ENCODE assay signal across 9 cellular contexts in genomic region chr3:16496408-16497222, GRCh38. TPM values are rescaled to one million over a fixed set of nuclear protein-coding genes. Genes with fewer than 3 reads are reported as not detected.
A peak's percentile ranks its signal among the peaks of the same experiment; 100 is the strongest.
DNase-seq lines count a peak whose midpoint lies in the region; ATAC-seq, FAIRE-seq and TF ChIP-seq lines count a peak whose summit lies in the region.
"Had no signal": no experiment of that assay in that cellular context is flagged by ENCODE, and none has a peak within 500 bp of the region (broad histone marks: within the 10 kb centered on the region; RNA-seq: fewer than 3 reads in every experiment).

No MANE protein-coding gene starts in this region.

- H3K4me1 ChIP-seq in astrocyte (ENCODE audit: insufficient read depth, low read length): peaks cover 7% of the 10 kb centered on the region

- no peaks in the 10 kb centered on the region for H3K27me3 ChIP-seq in astrocyte (ENCODE audit: insufficient read depth, low read length)

- H3K27me3 Mint-ChIP-seq in astrocyte (ENCODE audit: low read depth, unreplicated experiment): no peaks in the 10 kb centered on the region
- H3K27me3 Mint-ChIP-seq in WTC11 (ENCODE audit: low read depth): peaks cover 26% of the 10 kb centered on the region

- CTCF ChIA-PET in WTC11 (lab: Charles Lee): no interaction called here

- H3K79me2 ChIP-seq in astrocyte (ENCODE audit: insufficient read depth, low read length): peaks cover 79% of the 10 kb centered on the region

- POLR2A ChIA-PET in WTC11 (lab: Charles Lee): interaction anchor here (0.6 to 1.1 kb wide), 2 partner anchors 20 to 138 kb away, joined by 3 to 5 read pairs; no protein-coding TSS in a partner anchor

- H3K4me3 Mint-ChIP-seq in astrocyte (ENCODE audit: unreplicated experiment): no peak overlapping the region
- no peak overlapping the region for H3K4me3 Mint-ChIP-seq in WTC11

- no peak overlapping the region for H2AFZ ChIP-seq in astrocyte (ENCODE audit: low read depth, low read length)

- ATAC-seq in GM19372 (IDR thresholded peaks at IDR 0.05; ENCODE audit: low read depth, unreplicated experiment): peak; percentile 49
- ATAC-seq in HG03175 (IDR thresholded peaks at IDR 0.05; ENCODE audit: unreplicated experiment): peak; percentile 69
- no peak for ATAC-seq in WTC11

- TF ChIP-seq CTCF in astrocyte (IDR thresholded peaks at IDR 0.05; ENCODE audit: insufficient read depth, low read depth, low read length) (no peak), WTC11 (IDR thresholded peaks at IDR 0.05) (no peak)

- H3K4me1 Mint-ChIP-seq in astrocyte (ENCODE audit: low read depth, unreplicated experiment): peaks cover 25% of the 10 kb centered on the region
- peaks cover 31% of the 10 kb centered on the region for H3K4me1 Mint-ChIP-seq in WTC11

- peaks cover 79% of the 10 kb centered on the region for H4K20me1 ChIP-seq in astrocyte (ENCODE audit: insufficient read depth, low read length)

- H3K36me3 ChIP-seq in astrocyte (ENCODE audit: insufficient read depth, low read length): peaks cover 3% of the 10 kb centered on the region

- H3K36me3 Mint-ChIP-seq in astrocyte (ENCODE audit: low read depth, unreplicated experiment): peaks cover 27% of the 10 kb centered on the region
- H3K36me3 Mint-ChIP-seq in WTC11: 0 out of 2 replicates have a peak, but pooled peaks cover 2% of the 10 kb centered on the region

- H3K4me3 ChIP-seq in astrocyte (ENCODE audit: insufficient read depth, low read depth, low read length): no peak overlapping the region

- no peak overlapping the region for H3K27ac Mint-ChIP-seq in astrocyte (ENCODE audit: unreplicated experiment)
- no peak overlapping the region for H3K27ac Mint-ChIP-seq in WTC11

- H3K4me2 ChIP-seq in astrocyte (ENCODE audit: low read length): no peak overlapping the region

- H3K27ac ChIP-seq in astrocyte (ENCODE audit: low read depth, low read length): no peak overlapping the region

- FAIRE-seq in astrocyte (lab: Jason Lieb, UNC): peak; percentile 65

- H3K9me3 ChIP-seq in astrocyte (ENCODE audit: insufficient read depth, low read depth, low read length): no peaks in the 10 kb centered on the region

- no peak overlapping the region for H3K9ac ChIP-seq in astrocyte (ENCODE audit: low read length)

- H3K9me3 Mint-ChIP-seq in astrocyte (ENCODE audit: unreplicated experiment) (peaks cover 2% of the 10 kb centered on the region), WTC11 (peaks cover 13% of the 10 kb centered on the region)

- DNase-seq in ELR (ENCODE audit: low read depth): peak; percentile 84
- no peak for DNase-seq in astrocyte (ENCODE audit: low read depth)
- DNase-seq in NOMO-1 treated with dmso at 0.1 percent for 144 hours (lab: John Stamatoyannopoulos, UW; ENCODE audit: unreplicated experiment): no peak
- no peak for DNase-seq in WTC11 (ENCODE audit: low spot score)
- no peak for DNase-seq in NCI-H345 treated with DMSO at 0.1 percent for 48 hours (lab: John Stamatoyannopoulos, UW; ENCODE audit: unreplicated experiment)
- no peak for DNase-seq in DMS53 (lab: John Stamatoyannopoulos, UW)
- DNase-seq: islet precursor cell had no signal

TF ChIP-seq in WTC11, 78 proteins besides CTCF, POLR2A, EP300 and RAD21 (continues in another document):
- TF ChIP-seq FOXP1 (CRISPR knock-in tag; IDR thresholded peaks at IDR 0.05; ENCODE audit: borderline replicate concordance) (no peak), AR (CRISPR knock-in tag; IDR thresholded peaks at IDR 0.05) (no peak), SMAD3 (CRISPR knock-in tag; IDR thresholded peaks at IDR 0.05; ENCODE audit: borderline replicate concordance) (no peak), TEAD1 (CRISPR knock-in tag; IDR thresholded peaks at IDR 0.05) (no peak), ZNF512 (CRISPR knock-in tag; IDR thresholded peaks at IDR 0.05; ENCODE audit: borderline replicate concordance) (no peak), ZNF416 (CRISPR knock-in tag; IDR thresholded peaks at IDR 0.05) (no peak), ZNF138 (CRISPR knock-in tag; conservative IDR thresholded peaks at IDR 0.05) (no peak), MXD4 (CRISPR knock-in tag; IDR thresholded peaks at IDR 0.05; ENCODE audit: borderline replicate concordance) (no peak), ZNF396 (CRISPR knock-in tag; IDR thresholded peaks at IDR 0.05; ENCODE audit: borderline replicate concordance) (no peak), ZNF532 (CRISPR knock-in tag; IDR thresholded peaks at IDR 0.05; ENCODE audit: borderline replicate concordance) (no peak), HMGA2 (CRISPR knock-in tag; IDR thresholded peaks at IDR 0.05) (no peak), NFE2L1 (CRISPR knock-in tag; IDR thresholded peaks at IDR 0.05) (no peak), GRHL2 (CRISPR knock-in tag; IDR thresholded peaks at IDR 0.05; ENCODE audit: insufficient replicate concordance, severe bottlenecking) (no peak), EMX1 (CRISPR knock-in tag; IDR thresholded peaks at IDR 0.05) (no peak), MYBL2 (CRISPR knock-in tag; IDR thresholded peaks at IDR 0.05) (no peak)
- TF ChIP-seq, protein P1, sequence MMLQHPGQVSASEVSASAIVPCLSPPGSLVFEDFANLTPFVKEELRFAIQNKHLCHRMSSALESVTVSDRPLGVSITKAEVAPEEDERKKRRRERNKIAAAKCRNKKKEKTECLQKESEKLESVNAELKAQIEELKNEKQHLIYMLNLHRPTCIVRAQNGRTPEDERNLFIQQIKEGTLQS (CRISPR knock-in tag; conservative IDR thresholded peaks at IDR 0.05): no peak
- TF ChIP-seq, protein P2, sequence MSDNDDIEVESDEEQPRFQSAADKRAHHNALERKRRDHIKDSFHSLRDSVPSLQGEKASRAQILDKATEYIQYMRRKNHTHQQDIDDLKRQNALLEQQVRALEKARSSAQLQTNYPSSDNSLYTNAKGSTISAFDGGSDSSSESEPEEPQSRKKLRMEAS (CRISPR knock-in tag; IDR thresholded peaks at IDR 0.05): no peak

RNA-seq across cellular contexts. Expression of gene RFTN1, which starts 16.9 kb away (rescaled TPM):
- total RNA-seq in astrocyte (49.5 and 56.8 TPM in 2 replicates), WTC11 (2021) (2.7 to 3.8 TPM (median 3.2 TPM) in 3 replicates)

Comparison
In these comparisons a context has a peak if more than half of its experiments do, and no peak if none do; other contexts are left out.
1. RNA of gene RFTN1, which starts 16.9 kb away (total RNA-seq): 49.5 to 56.8 TPM in astrocyte; 2.7 to 3.8 TPM in WTC11; every median in the first group is over 10 times any median in the second.